In the genomic region with DNA sequence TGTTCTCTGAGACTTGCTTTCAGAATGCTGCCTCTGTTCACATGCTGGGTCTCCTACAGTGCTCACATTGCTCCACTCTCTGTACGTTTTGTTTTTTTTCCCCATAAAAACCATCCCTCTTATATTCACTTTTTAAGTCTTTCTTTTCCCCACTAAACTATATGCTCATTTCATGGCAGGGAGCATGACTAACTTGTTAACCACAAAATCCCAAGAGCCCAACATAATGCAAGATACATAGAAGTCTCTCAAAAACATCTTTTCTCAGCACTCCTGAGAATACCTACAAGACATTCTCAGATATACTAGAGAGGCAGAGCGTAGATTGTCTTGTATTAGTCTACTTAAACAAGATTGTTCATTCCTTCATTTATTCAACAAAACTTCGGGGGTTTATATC, we compare ENCODE assay signal across 1 cellular context.
A peak's percentile ranks its signal among the peaks of the same experiment; 100 is the strongest.
TF ChIP-seq lines count a peak whose summit lies in the region.

No MANE protein-coding gene starts in this region.

TF ChIP-seq in HEK293, 187 proteins besides CTCF, POLR2A, EP300 and RAD21 (continued from another document):
- TF ChIP-seq FEZF1 (tag by site-specific recombination; IDR thresholded peaks at IDR 0.05), result peak; percentile 33; the same call in 1 of the 2 replicates
